Comparison of ENCODE assay signal across 8 cellular contexts in genomic region chr6:100464910-100465700, GRCh38. TPM values are rescaled to one million over a fixed set of nuclear protein-coding genes. Genes with fewer than 3 reads are reported as not detected.
DNase-seq lines count a peak whose midpoint lies in the region; ATAC-seq and TF ChIP-seq lines count a peak whose summit lies in the region.

Gene SIM1 (minus strand): TSS chr6:100464921. CDS start chr6:100463468, 1,453 bp downstream.

- DNase-seq in Caki2 (ENCODE audit: low read depth) (peak; percentile 78), NCI-H1092 treated with DMSO at 0.1 percent for 48 hours (lab: John Stamatoyannopoulos, UW) (peak; percentile 63), mammary epithelial cell (peak; percentile 53), left lobe of liver (ENCODE audit: low spot score) (no peak), upper lobe of left lung (peak in 1 of 2 donors; percentile 86), COLO829 (ENCODE audit: low spot score) (no peak), NCI-H2196 (lab: John Stamatoyannopoulos, UW; ENCODE audit: unreplicated experiment) (no peak)

- WGBS in mammary epithelial cell (ENCODE audit: low coverage, missing lambda C conversion rate) = 11% methylated on average over 17 of the region's 65 CpGs
- WGBS in upper lobe of left lung, 2 donors = 7 to 11% methylated on average over 28 to 31 of the region's 65 CpGs

- TF ChIP-seq POLR2A in upper lobe of left lung (IDR thresholded peaks at IDR 0.05) = no peak

- peaks cover 83% of the 10 kb centered on the region for H3K27me3 ChIP-seq in mammary epithelial cell (ENCODE audit: insufficient read depth, low read length)
- peaks cover 2 to 89% (median 55%) of the 10 kb centered on the region in 4 donors for H3K27me3 ChIP-seq in upper lobe of left lung

- H3K4me1 ChIP-seq in mammary epithelial cell (ENCODE audit: insufficient read depth, low read length) (peaks cover 11% of the 10 kb centered on the region), upper lobe of left lung (peaks cover 4 to 34% (median 11%) of the 10 kb centered on the region in 4 donors)

- peak within 1 kb of the TSS; percentile 27 for H2AFZ ChIP-seq in mammary epithelial cell (ENCODE audit: low read depth, low read length)

- CTCF ChIA-PET in mammary epithelial cell (lab: Charles Lee; ENCODE audit: low non-redundant PET) = no interaction called here

- H3K4me3 ChIP-seq in mammary epithelial cell (replicated peaks in 1 of 3; ENCODE audit: insufficient read depth in 1 of 3, low read depth in 2 of 3, low read length in 3 of 3) (peak within 1 kb of the TSS in 2 of 3 experiments; percentile 19 to 38), upper lobe of left lung (peak within 1 kb of the TSS in 3 of 4 donors; percentile 2 to 30 (median 15))

- TF ChIP-seq CTCF in mammary epithelial cell (conservative IDR thresholded peaks at IDR 0.05 in 1 of 2, IDR thresholded peaks at IDR 0.05 in 1 of 2; ENCODE audit: extremely low read depth in 1 of 2, insufficient read depth in 1 of 2, low read depth in 1 of 2, low read length in 2 of 2) = no peak
- no peak for TF ChIP-seq CTCF in upper lobe of left lung (IDR thresholded peaks at IDR 0.05)

- no peak within 1 kb of the TSS for H3K9ac ChIP-seq in mammary epithelial cell (ENCODE audit: insufficient read depth, low read length)

- peak within 1 kb of the TSS; percentile 66 for H3K4me2 ChIP-seq in mammary epithelial cell (ENCODE audit: insufficient read depth, low read depth, low read length)

- no peaks in the 10 kb centered on the region for H3K36me3 ChIP-seq in mammary epithelial cell (ENCODE audit: insufficient read depth, low read length)
- H3K36me3 ChIP-seq in upper lobe of left lung = no peaks in the 10 kb centered on the region

- H4K20me1 ChIP-seq in mammary epithelial cell (ENCODE audit: insufficient read depth, low read length) = no peaks in the 10 kb centered on the region

- dilution Hi-C loops in mammary epithelial cell (cut with HindIII; ENCODE audit: low sequenced_read_pairs) = loop anchor here (25.0 kb wide), 1 partner anchor 353 kb away; no protein-coding TSS in a partner anchor

- ATAC-seq in GM21447 (IDR thresholded peaks at IDR 0.05; ENCODE audit: unreplicated experiment) (peak; percentile 44), left lobe of liver (peak; percentile 65), upper lobe of left lung (ENCODE audit: low FRiP score in 2 of 2) (peak in 1 of 2 donors; percentile 76)

- H3K27ac ChIP-seq in mammary epithelial cell (ENCODE audit: insufficient read depth, low read depth, low read length) (no peak within 1 kb of the TSS), upper lobe of left lung (no peak within 1 kb of the TSS)

- intact Hi-C loops in mammary epithelial cell (cut with micrococcal nuclease) = loop anchor here (5.0 kb wide), 1 partner anchor 118 kb away; no protein-coding TSS in a partner anchor

- no peaks in the 10 kb centered on the region for H3K79me2 ChIP-seq in mammary epithelial cell (ENCODE audit: insufficient read depth, low read length)

- BruUV-seq in mammary epithelial cell (replicated peaks; lab: Mats Ljungman, UMichigan) = no TSS peak

- H3K9me3 ChIP-seq in mammary epithelial cell (replicated peaks; ENCODE audit: insufficient read depth, low read length) (peaks cover 2% of the 10 kb centered on the region), upper lobe of left lung (no peaks in the 10 kb centered on the region)

- in situ Hi-C loops in Caki2 (cut with HindIII; ENCODE audit: low pct_unique_long_range_greater_than_20kb, low sequenced_read_pairs) (no loop called here), mammary epithelial cell (cut with MboI; ENCODE audit: low sequenced_read_pairs in 2 of 2) (no loop called here)

- no peak for TF ChIP-seq EP300 in upper lobe of left lung (IDR thresholded peaks at IDR 0.05)

RNA-seq across cellular contexts. Expression of gene SIM1, which starts in this region (rescaled TPM):
- 0.34 and 0.78 TPM in 2 replicates for total RNA-seq in Caki2 (2014; rRNA removed; shearing (Covaris generic); ENCODE audit: low replicate concordance)
- total RNA-seq in mammary epithelial cell (under 1 TPM in 1 of 2 donors, not detected in 1; under 0.01 TPM), left lobe of liver (not detected), upper lobe of left lung (not detected)
- not detected for polyA plus RNA-seq in mammary epithelial cell
- not detected for polyA minus RNA-seq in mammary epithelial cell

Comparison
In these comparisons a context has a peak if more than half of its experiments do, and no peak if none do; other contexts are left out.
1. Peak in DNase-seq in Caki2; RNA of the gene not detected or under 1 TPM.
2. Peak in DNase-seq, H3K4me3 ChIP-seq and H3K4me2 ChIP-seq in mammary epithelial cell; RNA of the gene not detected or under 1 TPM.
3. Peak in ATAC-seq in left lobe of liver; RNA of the gene not detected or under 1 TPM.